Comparison of ENCODE assay signal across 27 cellular contexts in the genomic region with DNA sequence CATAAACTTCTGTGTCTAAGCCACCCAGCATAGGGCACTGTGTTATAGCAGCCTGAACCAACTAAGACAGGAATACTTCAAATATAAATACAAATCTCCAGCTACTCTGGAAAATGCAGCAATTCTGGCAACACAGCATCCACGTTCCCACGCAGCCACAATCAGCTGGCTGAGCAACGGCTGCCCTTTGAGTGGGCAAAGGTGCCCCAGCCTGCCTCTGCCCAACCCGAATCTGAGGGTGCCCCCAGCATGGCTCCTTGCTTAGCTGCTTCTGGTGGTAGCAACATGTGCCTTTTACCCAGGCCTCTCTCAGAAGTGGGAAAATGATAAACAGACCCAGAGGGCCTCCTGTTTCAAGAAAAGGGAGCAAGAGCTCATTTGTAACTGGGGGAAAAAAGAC. TPM values are rescaled to one million over a fixed set of nuclear protein-coding genes. Genes with fewer than 3 reads are reported as not detected.
"Had no signal": no experiment of that assay in that cellular context is flagged by ENCODE, and none has a peak within 500 bp of the region (broad histone marks: within the 10 kb centered on the region; RNA-seq: fewer than 3 reads in every experiment).

No MANE protein-coding gene starts in this region.

- ATAC-seq: stimulated activated effector memory CD8-positive, alpha-beta T cell treated with anti-CD3 and anti-CD28 coated beads, Interleukin-12 subunit alpha, Interleukin-12 subunit beta, amount 100 ng/mL, for 72 hours; stimulated activated naive B cell treated with anti-CD40 and anti-IgM and Interleukin-4, amounts not matched to agents 10 μg/mL and 1 μg/mL and 100 μg/mL, for 72 hours; stimulated activated naive CD8-positive, alpha-beta T cell treated with anti-CD3 and anti-CD28 coated beads, Interleukin-15, amount 100 ng/mL, for 72 hours; stimulated activated naive CD8-positive, alpha-beta T cell treated with anti-CD3 and anti-CD28 coated beads, Interleukin-15, Interleukin-2, amounts not matched to agents 100 U/mL and 50 U/mL, for 24 hours; upper lobe of right lung had no signal

- DNase-seq: stimulated activated CD4-positive, alpha-beta T cell treated with anti-CD3 and anti-CD28 coated beads, Interleukin-2, amount 100 ng/mL, for 48 hours; stimulated activated CD4-positive, alpha-beta T cell treated with anti-CD3 and anti-CD28 coated beads, Interleukin-4, amount 100 ng/mL, for 1 hour; stimulated activated CD4-positive, alpha-beta T cell treated with anti-CD3 and anti-CD28 coated beads, Interleukin-4, amount 100 ng/mL, for 24 hours; stimulated activated CD4-positive, alpha-beta T cell treated with anti-CD3 and anti-CD28 coated beads, Interleukin-4, amount 100 ng/mL, for 4 hours; stimulated activated CD8-positive, alpha-beta memory T cell treated with anti-CD3 and anti-CD28 coated beads, Interleukin-4, amount 100 ng/mL, for 48 hours; stimulated activated naive B cell treated with anti-CD40 and anti-IgM and Interleukin-4, amounts not matched to agents 10 μg/mL and 1 μg/mL and 100 μg/mL, for 72 hours; stimulated activated naive CD4-positive, alpha-beta T cell; stimulated activated naive CD4-positive, alpha-beta T cell treated with Interleukin-2 at 50 U/mL for 16 hours; stimulated activated naive CD8-positive, alpha-beta T cell treated with anti-CD3 and anti-CD28 coated beads, Interleukin-15, amount 100 ng/mL, for 72 hours; stimulated activated naive CD8-positive, alpha-beta T cell treated with anti-CD3 and anti-CD28 coated beads, Interleukin-15, Interleukin-2, amounts not matched to agents 100 U/mL and 50 U/mL, for 24 hours; stomach; substantia nigra; testis; thyroid gland; tibial artery; transverse colon; trophoblast cell; upper lobe of left lung; upper lobe of right lung; uterus had no signal

RNA-seq across cellular contexts. Expression of gene DRGX, which starts 12.0 kb away (rescaled TPM):
- total RNA-seq: stomach, subcutaneous adipose tissue, temporal lobe, testis, thoracic aorta, thyroid gland, tibial nerve, upper lobe of right lung, ureter, vagina had no signal
